ENCODE assay signal across 22 cellular contexts in the genomic region with DNA sequence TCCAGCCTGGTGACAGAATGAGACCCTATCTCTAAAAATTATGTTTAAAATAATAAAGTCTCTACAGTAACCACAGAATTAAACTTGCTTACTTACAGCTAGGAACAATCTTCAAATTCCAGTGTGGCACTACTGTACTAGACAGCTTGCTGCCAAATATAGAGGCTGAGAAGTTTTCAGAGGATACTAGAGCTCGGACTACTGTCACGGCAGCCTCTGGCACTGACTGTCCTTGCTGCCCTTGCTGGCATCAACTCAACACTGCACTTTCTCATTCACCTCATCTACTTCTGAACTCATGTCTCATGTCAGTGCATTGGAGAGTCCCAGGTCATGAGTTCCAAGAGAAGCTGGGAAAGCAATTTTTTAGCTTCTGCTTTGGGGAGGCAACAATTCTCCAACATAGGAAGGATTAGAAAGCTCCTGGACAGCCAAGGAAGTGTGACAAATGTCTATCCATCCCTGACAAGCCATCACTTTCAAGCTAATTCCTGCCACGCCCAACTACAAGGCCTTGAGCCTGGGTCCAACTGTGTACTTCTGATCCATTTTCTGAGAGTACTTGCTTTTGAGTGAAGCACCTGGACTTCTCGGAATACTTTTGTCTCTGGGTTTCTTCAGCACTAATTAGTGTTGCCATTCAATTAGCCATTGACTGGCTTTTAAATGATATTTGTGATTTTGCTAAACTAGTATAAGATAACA.
"Had no signal": no experiment of that assay in that cellular context is flagged by ENCODE, and none has a peak within 500 bp of the region (broad histone marks: within the 10 kb centered on the region; RNA-seq: fewer than 3 reads in every experiment).

No MANE protein-coding gene starts in this region.

- H3K4me3 ChIP-seq: dorsolateral prefrontal cortex, hepatocyte, ovary, psoas muscle, right lobe of liver, smooth muscle cell, thyroid gland, upper lobe of left lung had no signal

- H3K36me3 ChIP-seq: ovary, right lobe of liver, thyroid gland, upper lobe of left lung had no signal

- DNase-seq: caudate nucleus; cerebellar nuclear complex; dorsolateral prefrontal cortex; effector CD4-positive, alpha-beta T cell; kidney; mesenchymal stem cell; natural killer cell; occipital lobe; ovary; posterior cingulate gyrus; psoas muscle; right lobe of liver; stimulated activated CD4-positive, alpha-beta T cell treated with anti-CD3 and anti-CD28 coated beads, Interleukin-12 subunit alpha, Interleukin-12 subunit beta, amount 100 ng/mL, for 4 hours; stimulated activated CD4-positive, alpha-beta T cell treated with anti-CD3 and anti-CD28 coated beads, Interleukin-1b, Interleukin-23, amount 100 ng/mL, for 48 hours; stimulated activated CD4-positive, alpha-beta T cell treated with anti-CD3 and anti-CD28 coated beads, Interleukin-4, amount 100 ng/mL, for 1 hour; stimulated activated CD8-positive, alpha-beta memory T cell treated with anti-CD3 and anti-CD28 coated beads, Interleukin-4, amount 100 ng/mL, for 48 hours; stimulated activated naive CD4-positive, alpha-beta T cell; stimulated activated naive CD8-positive, alpha-beta T cell treated with anti-CD3 and anti-CD28 coated beads, Interleukin-15, amount 100 ng/mL, for 72 hours; upper lobe of left lung had no signal

- H3K4me1 ChIP-seq: psoas muscle, right lobe of liver, thyroid gland had no signal

- ATAC-seq: natural killer cell; psoas muscle; right lobe of liver; stimulated activated naive CD8-positive, alpha-beta T cell treated with anti-CD3 and anti-CD28 coated beads, Interleukin-15, amount 100 ng/mL, for 72 hours had no signal

- H3K9me3 ChIP-seq: ovary, psoas muscle, right lobe of liver, thyroid gland, upper lobe of left lung had no signal

- H3K27me3 ChIP-seq: dorsolateral prefrontal cortex, hepatocyte, ovary, right lobe of liver, thyroid gland, upper lobe of left lung had no signal

- H3K27ac ChIP-seq: dorsolateral prefrontal cortex, ovary, psoas muscle, right lobe of liver, thyroid gland, upper lobe of left lung had no signal
